ENCODE assay signal across 15 cellular contexts in genomic region chr16:66414891-66415290, GRCh38. TPM values are rescaled to one million over a fixed set of nuclear protein-coding genes. Genes with fewer than 3 reads are reported as not detected.
"Had no signal": no experiment of that assay in that cellular context is flagged by ENCODE, and none has a peak within 500 bp of the region (broad histone marks: within the 10 kb centered on the region; RNA-seq: fewer than 3 reads in every experiment).

No MANE protein-coding gene starts in this region.

- H3K4me3 ChIP-seq: cardiac muscle cell, gastroesophageal sphincter, thyroid gland, uterus had no signal

- H3K9me3 ChIP-seq: gastroesophageal sphincter, thyroid gland, uterus had no signal

- H3K4me3 Mint-ChIP-seq: activated naive CD8-positive, alpha-beta T cell had no signal

- H3K79me2 ChIP-seq: parathyroid adenoma had no signal

- ATAC-seq: activated CD4-positive, CD25-positive, alpha-beta regulatory T cell treated with anti-CD3 and anti-CD28 coated beads, Interleukin-2, amount 50 U/mL, for 24 hours; gastroesophageal sphincter had no signal

- H3K36me3 ChIP-seq: cardiac muscle cell, gastroesophageal sphincter, thyroid gland, uterus had no signal

- H3K4me1 ChIP-seq: gastroesophageal sphincter, parathyroid adenoma, thyroid gland, uterus had no signal

- H3K27me3 ChIP-seq: cardiac muscle cell, thyroid gland had no signal

- H3K27me3 Mint-ChIP-seq: activated naive CD8-positive, alpha-beta T cell had no signal

- DNase-seq: activated CD4-positive, alpha-beta T cell treated with anti-CD3 and anti-CD28 coated beads, Interleukin-2, amount 50 U/mL, for 4 hours; activated gamma-delta T cell; activated T-cell treated with anti-CD3 and anti-CD28 coated beads, Interleukin-2, amount 50 U/mL, for 48 hours; aorta; kidney glomerular epithelial cell; retina; small intestine; thyroid gland; uterus had no signal

- H3K27ac Mint-ChIP-seq: activated naive CD8-positive, alpha-beta T cell had no signal

- H3K27ac ChIP-seq: cardiac muscle cell, gastroesophageal sphincter, parathyroid adenoma, thyroid gland, uterus had no signal

- H3K9ac ChIP-seq: parathyroid adenoma had no signal

- H2AFZ ChIP-seq: parathyroid adenoma had no signal

RNA-seq across cellular contexts. Expression of gene BEAN1, which starts 12.2 kb away (rescaled TPM):
- total RNA-seq: T-helper 2 cell treated with Interferon-gamma antibody and Interleukin-4, amounts not matched to agents 100 ng/mL and 5 ng/mL, for 36 hours had no signal

RNA-seq across cellular contexts. Expression of gene CDH5, which starts 48.4 kb away (rescaled TPM):
- total RNA-seq: T-helper 2 cell treated with Interferon-gamma antibody and Interleukin-4, amounts not matched to agents 100 ng/mL and 5 ng/mL, for 36 hours had no signal
